In the genomic region with DNA sequence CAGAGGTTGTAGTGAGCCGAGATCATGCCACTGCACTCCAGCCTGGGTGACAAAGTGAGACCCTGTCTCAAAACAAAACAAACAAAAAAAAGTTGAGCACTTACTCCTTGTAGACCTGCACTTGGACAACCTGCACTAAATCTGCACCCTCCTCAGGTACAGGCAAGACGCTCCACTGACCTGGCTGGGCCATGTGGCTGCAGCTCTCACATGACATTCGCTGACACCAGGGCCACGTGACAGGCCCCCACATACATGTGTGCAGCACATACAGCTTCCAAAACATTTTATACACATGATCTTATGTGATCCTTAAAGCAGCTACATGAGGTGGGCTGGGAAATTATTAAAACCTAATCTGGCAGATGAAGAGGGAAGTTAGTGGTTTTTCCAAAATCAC, we compare ENCODE assay signal across 1 cellular context.
TF ChIP-seq lines count a peak whose summit lies in the region.

No MANE protein-coding gene starts in this region.

TF ChIP-seq in K562, 482 proteins besides CTCF, POLR2A, EP300 and RAD21 (continued from another document):
- TF ChIP-seq ARID3B (CRISPR knock-in tag; IDR thresholded peaks at IDR 0.05; ENCODE audit: borderline replicate concordance) (no peak), PCBP1 (IDR thresholded peaks at IDR 0.05; ENCODE audit: low read depth, low read length, poor library complexity, severe bottlenecking) (no peak)
